ENCODE assay signal across 8 cellular contexts in the genomic region with DNA sequence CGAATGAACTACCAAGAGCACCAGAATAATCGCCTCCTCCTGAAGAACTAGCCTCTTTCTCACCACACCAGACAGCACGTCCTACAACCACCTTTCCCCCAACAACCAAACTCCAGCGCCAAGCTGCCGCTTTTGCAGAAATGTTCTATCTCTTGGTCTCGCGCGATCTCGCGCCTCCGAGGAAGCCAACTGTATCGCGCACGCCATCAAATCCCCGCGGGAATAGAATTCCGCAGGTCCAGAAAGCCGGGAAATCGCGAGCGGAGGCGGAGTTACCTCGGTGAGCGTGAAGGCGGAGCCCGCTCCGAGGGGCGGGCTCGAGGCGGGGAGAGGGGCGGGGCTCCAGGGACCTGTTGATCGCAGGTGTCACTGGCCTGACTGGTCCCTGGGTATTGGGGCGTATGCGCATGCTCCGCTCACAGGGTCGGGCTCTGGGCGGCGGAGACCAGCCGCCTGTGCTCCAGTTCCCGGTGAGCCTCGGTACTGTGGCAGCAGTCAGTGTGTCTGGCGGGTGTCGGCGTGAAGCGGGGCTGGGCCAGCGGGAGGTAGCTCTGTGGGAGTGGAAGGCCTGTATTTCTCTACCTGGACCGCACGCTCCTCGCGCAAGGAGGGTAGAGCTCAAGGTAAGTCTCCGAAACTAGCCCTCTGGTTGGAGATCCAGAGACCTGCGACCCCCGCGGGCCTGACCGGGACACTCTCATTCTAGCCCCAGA. TPM values are rescaled to one million over a fixed set of nuclear protein-coding genes. Genes with fewer than 3 reads are reported as not detected.
DNase-seq lines count a peak whose midpoint lies in the region; ATAC-seq and TF ChIP-seq lines count a peak whose summit lies in the region.

A gene (plus strand): TSS at position 463 of the 713 bp plus-strand sequence. CDS start 27,047 bp downstream, outside the sequence.

- ATAC-seq in natural killer cell = peak; percentile 94 to 99 (median 95)

- H3K9me3 ChIP-seq in H9 (ENCODE audit: control insufficient read depth, low read depth, low read length) = no peaks in the 10 kb centered on the region
- no peaks in the 10 kb centered on the region for H3K9me3 ChIP-seq in MM.1S (replicated peaks; ENCODE audit: insufficient read depth, low read length)

- H4K91ac ChIP-seq in H9 (ENCODE audit: insufficient read length, low read depth, low read length) = no peak within 1 kb of the TSS

- H3K9me2 ChIP-seq in MM.1S (replicated peaks; ENCODE audit: insufficient read depth, low read length) = no peaks in the 10 kb centered on the region

- H3K23me2 ChIP-seq in H9 (ENCODE audit: insufficient read length, low read depth, low read length, poor library complexity, severe bottlenecking) = peaks cover 7% of the 10 kb centered on the region

- H2BK20ac ChIP-seq in H9 (ENCODE audit: low read depth, low read length, poor library complexity, severe bottlenecking) = peak within 1 kb of the TSS; percentile 93

- peaks cover 24% of the 10 kb centered on the region for H3F3A ChIP-seq in MM.1S (ENCODE audit: insufficient read depth, low read length)

- peak within 1 kb of the TSS; percentile 98 to 100 (median 99) for H3K27ac Mint-ChIP-seq in H9
- peak within 1 kb of the TSS; percentile 81 to 93 for H3K27ac Mint-ChIP-seq in natural killer cell

- peak within 1 kb of the TSS; percentile 97 for H3K18ac ChIP-seq in H9 (ENCODE audit: insufficient read length, low read depth, low read length)

- TF ChIP-seq CTCF in H9 (conservative IDR thresholded peaks at IDR 0.05) (no peak), MM.1S (IDR thresholded peaks at IDR 0.05; ENCODE audit: low read length) (no peak), fibroblast of pulmonary artery (IDR thresholded peaks at IDR 0.05; ENCODE audit: low read length, missing control alignments) (no peak), natural killer cell (IDR thresholded peaks at IDR 0.05) (no peak)

- H2BK120ac ChIP-seq in H9 (ENCODE audit: low read depth, low read length, poor library complexity, severe bottlenecking) = no peak within 1 kb of the TSS

- H3K79me1 ChIP-seq in H9 (ENCODE audit: insufficient read depth, low read depth, low read length, poor library complexity, severe bottlenecking) = no peaks in the 10 kb centered on the region

- H3K36me3 Mint-ChIP-seq in H9 (ENCODE audit: insufficient read depth in 1 of 3, low read depth in 3 of 3) (peaks cover 0 to 3% (median 2%) of the 10 kb centered on the region in 3 experiments; a peak in 5 of 7 replicates), natural killer cell (no peaks in the 10 kb centered on the region)

- H3K27me3 Mint-ChIP-seq in H9 (ENCODE audit: low read depth) (peaks cover 4% of the 10 kb centered on the region), natural killer cell (ENCODE audit: low read depth in 2 of 2) (peaks cover 3 to 7% of the 10 kb centered on the region in 2 donors)

- no peak within 1 kb of the TSS for H3K4ac ChIP-seq in H9 (ENCODE audit: low read depth, low read length)

- H3K4me1 ChIP-seq in H9 (ENCODE audit: insufficient read depth, low read length) (0 out of 2 replicates have a peak, but pooled peaks cover 2% of the 10 kb centered on the region), MM.1S (ENCODE audit: low read length) (peaks cover 5% of the 10 kb centered on the region; the same call in 1 of the 2 replicates)

- WGBS in H9 (ENCODE audit: extremely low coverage, insufficient read length, low lambda C conversion rate) = no CpG with 5 or more reads among the region's 55 CpGs

- peaks cover 27 to 30% of the 10 kb centered on the region in 2 experiments for H3K4me1 Mint-ChIP-seq in H9
- peaks cover 23 to 28% of the 10 kb centered on the region in 2 donors for H3K4me1 Mint-ChIP-seq in natural killer cell

- H2BK5ac ChIP-seq in H9 (ENCODE audit: insufficient read length, low read length) = peak within 1 kb of the TSS; percentile 98

- H3K79me2 ChIP-seq in H9 (ENCODE audit: insufficient read depth, low read length) (peaks cover 3% of the 10 kb centered on the region; the same call in 1 of the 2 replicates), MM.1S (ENCODE audit: low read length) (peaks cover 39% of the 10 kb centered on the region)

- H3K56ac ChIP-seq in H9 (ENCODE audit: insufficient read length, low read depth, low read length) = peak within 1 kb of the TSS; percentile 79

- H3K9me3 Mint-ChIP-seq in H9 (peaks cover 0 to 3% of the 10 kb centered on the region in 2 experiments; a peak in 1 of 5 replicates), natural killer cell (no peaks in the 10 kb centered on the region)

- DNase-seq in ELF-1 (ENCODE audit: low read depth, low spot score) (peak; percentile 99), H9 (peak; percentile 99), MM.1S (peak; percentile 98), SHP77 treated with DMSO at 0.1 percent for 48 hours (lab: John Stamatoyannopoulos, UW) (peak; percentile 76), activated gamma-delta T cell (lab: John Stamatoyannopoulos, UW) (peak; percentile 88), fibroblast of pulmonary artery (ENCODE audit: low read depth) (peak; percentile 99), natural killer cell (peak; percentile 92)
- DNase-seq in stimulated activated naive CD4-positive, alpha-beta T cell (lab: John Stamatoyannopoulos, UW) = peak; percentile 96 to 98 (median 96)

- no peak within 1 kb of the TSS for H3K23ac ChIP-seq in H9 (ENCODE audit: insufficient read length, low read depth, low read length)

- H3K36me3 ChIP-seq in MM.1S (replicated peaks; ENCODE audit: insufficient read depth, low read length) = no peaks in the 10 kb centered on the region; the same call in 1 of the 2 replicates

- peak within 1 kb of the TSS; percentile 80 for H4K8ac ChIP-seq in H9 (replicated peaks; ENCODE audit: insufficient read length, low read depth, low read length)

- no peak within 1 kb of the TSS for H3T11ph ChIP-seq in H9 (ENCODE audit: low read length)

- no peaks in the 10 kb centered on the region for H3K27me3 ChIP-seq in H9 (ENCODE audit: insufficient read depth, low read length)
- no peaks in the 10 kb centered on the region for H3K27me3 ChIP-seq in MM.1S (replicated peaks; ENCODE audit: insufficient read depth, low read length)

- no peak within 1 kb of the TSS for H2BK15ac ChIP-seq in H9 (ENCODE audit: low read depth, low read length)

- H3K4me3 ChIP-seq in MM.1S (ENCODE audit: low read length) (peak within 1 kb of the TSS; percentile 90), fibroblast of pulmonary artery (replicated peaks; ENCODE audit: low read depth, low read length) (peak within 1 kb of the TSS; percentile 84)

- no peak within 1 kb of the TSS for H2AK5ac ChIP-seq in H9 (ENCODE audit: insufficient read length, low read length)

- H3K4me2 ChIP-seq in H9 (ENCODE audit: insufficient read depth, insufficient read length, low read length) (peak within 1 kb of the TSS; percentile 94), MM.1S (ENCODE audit: low read depth, low read length) (peak within 1 kb of the TSS; percentile 85)

- H4K20me1 ChIP-seq in H9 (ENCODE audit: control insufficient read depth, insufficient read depth, insufficient read length) (no peaks in the 10 kb centered on the region), MM.1S (ENCODE audit: insufficient read depth, low read length) (no peaks in the 10 kb centered on the region)

- peak within 1 kb of the TSS; percentile 24 for H2AFZ ChIP-seq in H9 (ENCODE audit: low read length)
- H2AFZ ChIP-seq in MM.1S (ENCODE audit: low read length) = peak within 1 kb of the TSS; percentile 93

- H3K27ac ChIP-seq in H9 (ENCODE audit: insufficient read length, low read depth, low read length) = peak within 1 kb of the TSS; percentile 100
- peak within 1 kb of the TSS; percentile 88 for H3K27ac ChIP-seq in MM.1S (ENCODE audit: low read length)

- H3K4me3 Mint-ChIP-seq in H9 (peak within 1 kb of the TSS; percentile 82 to 93), natural killer cell (peak within 1 kb of the TSS; percentile 98)

- H2BK12ac ChIP-seq in H9 (ENCODE audit: insufficient read length, low read depth, low read length) = peak within 1 kb of the TSS; percentile 38

- intact Hi-C loops in natural killer cell (cut with micrococcal nuclease) = loop anchor here (1.0 to 5.0 kb wide), 2 partner anchors 75 to 88 kb away; a partner anchor contains a TSS

- peak within 1 kb of the TSS; percentile 100 for H3K9ac ChIP-seq in H9 (ENCODE audit: extremely low read depth, insufficient read length, low read length)
- peak within 1 kb of the TSS; percentile 81 for H3K9ac ChIP-seq in MM.1S (ENCODE audit: low read length)

- peak within 1 kb of the TSS; percentile 97 for H4K5ac ChIP-seq in H9 (ENCODE audit: insufficient read length, low read depth, low read length)

- peak within 1 kb of the TSS; percentile 93 for H3K14ac ChIP-seq in H9 (ENCODE audit: insufficient read depth, low read length)

RNA-seq across cellular contexts. Expression of the gene that starts here (rescaled TPM):
- total RNA-seq in H9 (2021) (18.4 and 21.9 TPM in 2 replicates), natural killer cell (10 to 100 TPM in 1 of 3 donors, 1 to 10 TPM in 2; 8.9 to 10.5 (median 9.3) TPM)

Comparison
In these comparisons a context has a peak if more than half of its experiments do, and no peak if none do; other contexts are left out.
1. Peak in every context shown above with its lines: DNase-seq, ATAC-seq, H3K4me3 ChIP-seq and H3K27ac ChIP-seq.